ENCODE assay signal across 9 cellular contexts in genomic region chr1:52127181-52128175, GRCh38. TPM values are rescaled to one million over a fixed set of nuclear protein-coding genes. Genes with fewer than 3 reads are reported as not detected.
DNase-seq lines count a peak whose midpoint lies in the region; ATAC-seq, FAIRE-seq and TF ChIP-seq lines count a peak whose summit lies in the region.
"Had no signal": no experiment of that assay in that cellular context is flagged by ENCODE, and none has a peak within 500 bp of the region (broad histone marks: within the 10 kb centered on the region; RNA-seq: fewer than 3 reads in every experiment).

No MANE protein-coding gene starts in this region.

- H3K4me1 Mint-ChIP-seq in astrocyte (ENCODE audit: low read depth, unreplicated experiment) = no peaks in the 10 kb centered on the region

- H2AFZ ChIP-seq in astrocyte (ENCODE audit: low read depth, low read length) = no peak overlapping the region

- TF ChIP-seq CTCF in HEK293 (tag by site-specific recombination; IDR thresholded peaks at IDR 0.05) (peak; percentile 58; the same call in 1 of the 2 replicates), astrocyte (IDR thresholded peaks at IDR 0.05; ENCODE audit: insufficient read depth, low read depth, low read length) (peak; percentile 95)

- H3K4me1 ChIP-seq in HEK293 (ENCODE audit: control insufficient read depth, insufficient read depth, low read length) (no peaks in the 10 kb centered on the region), astrocyte (ENCODE audit: insufficient read depth, low read length) (no peaks in the 10 kb centered on the region)

- H3K79me2 ChIP-seq in astrocyte (ENCODE audit: insufficient read depth, low read length) = no peaks in the 10 kb centered on the region

- no peak overlapping the region for H3K4me2 ChIP-seq in astrocyte (ENCODE audit: low read length)

- CTCF ChIA-PET in HEK293 (lab: Yijun Ruan, JAX) = interaction anchor here (0.5 to 2.5 kb wide), 23 partner anchors 13 to 443 kb away, joined by 3 to 20 read pairs (median 4); partner anchors contain the start of genes ORC1 and PRPF38A

- peak; percentile 43 for ATAC-seq in stimulated activated naive CD8-positive, alpha-beta T cell treated with anti-CD3 and anti-CD28 coated beads, Interleukin-15, Interleukin-2, amounts not matched to agents 100 U/mL and 50 U/mL, for 24 hours
- ATAC-seq in GM21717 (IDR thresholded peaks at IDR 0.05; ENCODE audit: unreplicated experiment) = no peak
- ATAC-seq in GM21515 (IDR thresholded peaks at IDR 0.05; ENCODE audit: unreplicated experiment) = no peak

- H3K27ac ChIP-seq in HEK293 (ENCODE audit: extremely low read depth, low read depth, low read length) (no peak overlapping the region), astrocyte (ENCODE audit: low read depth, low read length) (no peak overlapping the region)

- H3K4me3 ChIP-seq in HEK293 (ENCODE audit: low read depth, low read length) = no peak overlapping the region
- no peak overlapping the region for H3K4me3 ChIP-seq in astrocyte (ENCODE audit: insufficient read depth, low read depth, low read length)

- H3K9ac ChIP-seq in astrocyte (ENCODE audit: low read length) = no peak overlapping the region

- H3K9me3 Mint-ChIP-seq in astrocyte (ENCODE audit: unreplicated experiment) = peaks cover 2% of the 10 kb centered on the region
- H3K9me3 Mint-ChIP-seq: natural killer cell treated with Interleukin-12 subunit alpha and Interleukin-12 subunit beta and Interleukin-15 and Interleukin-18, amount 100 ng/mL, for 72 hours had no signal

- peaks cover 4% of the 10 kb centered on the region for H3K27me3 ChIP-seq in astrocyte (ENCODE audit: insufficient read depth, low read length)

- H3K36me3 ChIP-seq in HEK293 (ENCODE audit: control insufficient read depth in 2 of 2, insufficient read depth in 1 of 2, low read length in 2 of 2) = no peaks in the 10 kb centered on the region
- no peaks in the 10 kb centered on the region for H3K36me3 ChIP-seq in astrocyte (ENCODE audit: insufficient read depth, low read length)

- FAIRE-seq in astrocyte (lab: Jason Lieb, UNC) = peak; percentile 20

- H4K20me1 ChIP-seq in astrocyte (ENCODE audit: insufficient read depth, low read length) = no peaks in the 10 kb centered on the region

- no peak overlapping the region for H3K4me3 Mint-ChIP-seq in astrocyte (ENCODE audit: unreplicated experiment)
- H3K4me3 Mint-ChIP-seq: natural killer cell treated with Interleukin-12 subunit alpha and Interleukin-12 subunit beta and Interleukin-15 and Interleukin-18, amount 100 ng/mL, for 72 hours had no signal

- no peaks in the 10 kb centered on the region for H3K36me3 Mint-ChIP-seq in astrocyte (ENCODE audit: low read depth, unreplicated experiment)
- H3K36me3 Mint-ChIP-seq: natural killer cell treated with Interleukin-12 subunit alpha and Interleukin-12 subunit beta and Interleukin-15 and Interleukin-18, amount 100 ng/mL, for 72 hours had no signal

- H3K27ac Mint-ChIP-seq in astrocyte (ENCODE audit: unreplicated experiment) = no peak overlapping the region
- H3K27ac Mint-ChIP-seq: natural killer cell treated with Interleukin-12 subunit alpha and Interleukin-12 subunit beta and Interleukin-15 and Interleukin-18, amount 100 ng/mL, for 72 hours had no signal

- POLR2A ChIA-PET in HEK293 (lab: Yijun Ruan, JAX) = no interaction called here

- no peaks in the 10 kb centered on the region for H3K9me3 ChIP-seq in HEK293 (ENCODE audit: control insufficient read depth, insufficient read depth, low read depth, low read length)
- no peaks in the 10 kb centered on the region for H3K9me3 ChIP-seq in astrocyte (ENCODE audit: insufficient read depth, low read depth, low read length)

- DNase-seq in COR-L47 (lab: John Stamatoyannopoulos, UW) = peak; percentile 66
- DNase-seq in NCI-H748 (lab: John Stamatoyannopoulos, UW; ENCODE audit: unreplicated experiment) = peak; percentile 78
- DNase-seq in astrocyte (ENCODE audit: low read depth) = peak; percentile 39
- peak; percentile 45 for DNase-seq in hepatic stellate cell (ENCODE audit: low spot score)
- peak; percentile 17 for DNase-seq in stimulated activated naive CD8-positive, alpha-beta T cell treated with anti-CD3 and anti-CD28 coated beads, Interleukin-15, Interleukin-2, amounts not matched to agents 100 U/mL and 50 U/mL, for 24 hours

- peaks cover 13% of the 10 kb centered on the region for H3K27me3 Mint-ChIP-seq in astrocyte (ENCODE audit: low read depth, unreplicated experiment)

TF ChIP-seq in HEK293, 187 proteins besides CTCF, POLR2A, EP300 and RAD21:
- TF ChIP-seq ZNF2 (tag by site-specific recombination; IDR thresholded peaks at IDR 0.05) = peak; percentile 82
- TF ChIP-seq ZNF660 (tag by site-specific recombination; IDR thresholded peaks at IDR 0.05) = peak; percentile 40; the same call in 1 of the 2 replicates
- TF ChIP-seq, protein P1, sequence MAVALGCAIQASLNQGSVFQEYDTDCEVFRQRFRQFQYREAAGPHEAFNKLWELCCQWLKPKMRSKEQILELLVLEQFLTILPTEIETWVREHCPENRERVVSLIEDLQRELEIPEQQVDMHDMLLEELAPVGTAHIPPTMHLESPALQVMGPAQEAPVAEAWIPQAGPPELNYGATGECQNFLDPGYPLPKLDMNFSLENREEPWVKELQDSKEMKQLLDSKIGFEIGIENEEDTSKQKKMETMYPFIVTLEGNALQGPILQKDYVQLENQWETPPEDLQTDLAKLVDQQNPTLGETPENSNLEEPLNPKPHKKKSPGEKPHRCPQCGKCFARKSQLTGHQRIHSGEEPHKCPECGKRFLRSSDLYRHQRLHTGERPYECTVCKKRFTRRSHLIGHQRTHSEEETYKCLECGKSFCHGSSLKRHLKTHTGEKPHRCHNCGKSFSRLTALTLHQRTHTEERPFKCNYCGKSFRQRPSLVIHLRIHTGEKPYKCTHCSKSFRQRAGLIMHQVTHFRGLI (tag by site-specific recombination; IDR thresholded peaks at IDR 0.05) = no peak
- TF ChIP-seq ZNF18 (tag by site-specific recombination; IDR thresholded peaks at IDR 0.05) = peak; percentile 70
- TF ChIP-seq GLI4 (tag by site-specific recombination; IDR thresholded peaks at IDR 0.05) = no peak
- no peak for TF ChIP-seq ZBTB21 (tag by site-specific recombination; IDR thresholded peaks at IDR 0.05)
- TF ChIP-seq, protein P2, sequence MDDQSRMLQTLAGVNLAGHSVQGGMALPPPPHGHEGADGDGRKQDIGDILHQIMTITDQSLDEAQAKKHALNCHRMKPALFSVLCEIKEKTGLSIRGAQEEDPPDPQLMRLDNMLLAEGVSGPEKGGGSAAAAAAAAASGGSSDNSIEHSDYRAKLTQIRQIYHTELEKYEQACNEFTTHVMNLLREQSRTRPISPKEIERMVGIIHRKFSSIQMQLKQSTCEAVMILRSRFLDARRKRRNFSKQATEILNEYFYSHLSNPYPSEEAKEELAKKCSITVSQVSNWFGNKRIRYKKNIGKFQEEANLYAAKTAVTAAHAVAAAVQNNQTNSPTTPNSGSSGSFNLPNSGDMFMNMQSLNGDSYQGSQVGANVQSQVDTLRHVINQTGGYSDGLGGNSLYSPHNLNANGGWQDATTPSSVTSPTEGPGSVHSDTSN (CRISPR knock-in tag; IDR thresholded peaks at IDR 0.05) = no peak
- TF ChIP-seq REPIN1 (tag by site-specific recombination; IDR thresholded peaks at IDR 0.05; ENCODE audit: low read depth) = no peak
- no peak for TF ChIP-seq ZNF670 (tag by site-specific recombination; IDR thresholded peaks at IDR 0.05; ENCODE audit: low read depth)
- TF ChIP-seq, protein P3, sequence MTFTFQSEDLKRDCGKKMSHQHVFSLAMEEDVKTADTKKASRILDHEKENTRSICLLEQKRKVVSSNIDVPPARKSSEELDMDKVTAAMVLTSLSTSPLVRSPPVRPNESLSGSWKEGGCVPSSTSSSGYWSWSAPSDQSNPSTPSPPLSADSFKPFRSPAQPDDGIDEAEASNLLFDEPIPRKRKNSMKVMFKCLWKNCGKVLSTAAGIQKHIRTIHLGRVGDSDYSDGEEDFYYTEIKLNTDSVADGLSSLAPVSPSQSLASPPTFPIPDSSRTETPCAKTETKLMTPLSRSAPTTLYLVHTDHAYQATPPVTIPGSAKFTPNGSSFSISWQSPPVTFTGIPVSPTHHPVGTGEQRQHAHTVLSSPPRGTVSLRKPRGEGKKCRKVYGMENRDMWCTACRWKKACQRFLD (tag by site-specific recombination; IDR thresholded peaks at IDR 0.05) = no peak
- no peak for TF ChIP-seq ZNF211 (tag by site-specific recombination; IDR thresholded peaks at IDR 0.05; ENCODE audit: low read depth)
- TF ChIP-seq ZNF76 (tag by site-specific recombination; IDR thresholded peaks at IDR 0.05; ENCODE audit: borderline replicate concordance, low read depth) = no peak
- peak; percentile 88; the same call in 1 of the 2 replicates for TF ChIP-seq ZNF133 (tag by site-specific recombination; IDR thresholded peaks at IDR 0.05)
- TF ChIP-seq ZNF654 (tag by site-specific recombination; IDR thresholded peaks at IDR 0.05; ENCODE audit: low read depth) = peak; percentile 79
- TF ChIP-seq ZNF621 (tag by site-specific recombination; IDR thresholded peaks at IDR 0.05) = no peak

RNA-seq across cellular contexts. Expression of gene ZFYVE9, which starts 14.4 kb away (rescaled TPM):
- 16.4 and 16.5 TPM in 2 replicates for total RNA-seq in astrocyte

Comparison
In these comparisons a context has a peak if more than half of its experiments do, and no peak if none do; other contexts are left out.
1. DNase-seq: peak in every context shown above with its lines; median percentile 78 in NCI-H748; 66 in COR-L47; 45 in hepatic stellate cell; 39 in astrocyte; 17 in stimulated activated naive CD8-positive, alpha-beta T cell treated with anti-CD3 and anti-CD28 coated beads, Interleukin-15, Interleukin-2, amounts not matched to agents 100 U/mL and 50 U/mL, for 24 hours.